Comparison of ENCODE assay signal across 1 cellular context in genomic region chr4:83074086-83074704, GRCh38.
TF ChIP-seq lines count a peak whose summit lies in the region.

No MANE protein-coding gene starts in this region.

TF ChIP-seq in endothelial cell of umbilical vein, 7 proteins besides CTCF, POLR2A, EP300 and RAD21:
- no peak for TF ChIP-seq MYC (IDR thresholded peaks at IDR 0.05; ENCODE audit: low read depth, low read length)
